Comparison of ENCODE assay signal across 1 cellular context in the genomic region with DNA sequence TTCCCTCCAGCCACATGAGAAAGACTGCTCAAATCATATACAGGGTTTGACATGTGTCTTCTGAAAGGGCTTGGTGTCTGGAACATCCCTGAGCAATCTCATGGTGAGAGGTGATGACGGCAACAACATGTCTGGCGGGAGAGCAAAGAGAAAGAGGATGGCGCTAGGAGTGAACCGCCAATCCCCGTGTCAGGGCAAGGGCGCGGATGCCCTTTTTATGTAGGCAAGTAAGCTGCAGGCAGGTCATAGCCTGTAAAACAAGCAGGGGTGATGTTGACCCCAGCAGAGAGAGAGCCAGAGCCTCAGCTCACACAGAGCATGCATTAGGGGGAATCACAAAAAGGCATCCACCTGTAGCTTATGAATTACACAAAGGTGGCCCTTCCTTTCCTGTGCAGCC. TPM values are rescaled to one million over a fixed set of nuclear protein-coding genes. Genes with fewer than 3 reads are reported as not detected.
"Had no signal": no experiment of that assay in that cellular context is flagged by ENCODE, and none has a peak within 500 bp of the region (broad histone marks: within the 10 kb centered on the region; RNA-seq: fewer than 3 reads in every experiment).

No MANE protein-coding gene starts in this region.

RNA-seq across cellular contexts. Expression of gene PTPN20, which starts 4.9 kb away (rescaled TPM):
- total RNA-seq: G401 had no signal
